12 cellular contexts compared by ENCODE assay signal in the genomic region with DNA sequence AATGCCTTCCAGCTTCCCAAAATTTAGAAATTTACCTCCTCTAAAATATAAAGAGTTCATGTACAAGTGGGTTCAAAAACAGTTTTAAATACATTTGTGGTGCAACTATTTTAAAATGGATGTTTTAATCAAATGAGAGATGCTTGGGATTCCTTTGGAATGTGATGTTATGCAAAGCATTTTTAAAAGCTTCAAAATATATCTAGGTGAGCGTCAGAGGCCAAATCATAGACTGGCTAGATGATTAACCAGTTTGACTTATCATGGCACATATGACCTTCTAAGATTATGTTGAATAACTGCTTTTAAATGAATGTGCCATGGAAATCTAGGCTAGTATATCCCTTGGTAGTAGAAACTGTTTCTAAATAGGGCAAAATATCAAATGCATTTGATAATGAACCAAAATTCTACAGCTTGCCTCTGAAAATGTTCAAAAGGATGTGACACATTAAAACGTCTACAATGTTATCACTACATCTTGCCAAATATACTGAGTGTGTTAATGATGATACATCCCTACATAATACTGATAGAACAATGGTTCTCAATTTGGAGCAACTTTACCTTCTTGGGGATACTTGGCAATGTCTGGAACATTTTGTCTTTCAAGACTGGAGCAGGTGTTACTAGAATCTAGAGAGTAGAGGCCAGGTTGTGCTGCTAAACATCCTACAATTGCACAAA.
"Had no signal": no experiment of that assay in that cellular context is flagged by ENCODE, and none has a peak within 500 bp of the region (broad histone marks: within the 10 kb centered on the region; RNA-seq: fewer than 3 reads in every experiment).

No MANE protein-coding gene starts in this region.

- H3K27ac ChIP-seq: colonic mucosa, heart left ventricle, lower lobe of right lung, pancreas, thoracic aorta had no signal

- H3K9me3 ChIP-seq: colonic mucosa, heart left ventricle, lower lobe of right lung, pancreas, thoracic aorta had no signal

- H3K4me3 ChIP-seq: colonic mucosa, heart left ventricle, lower lobe of right lung, pancreas, thoracic aorta had no signal

- H3K36me3 ChIP-seq: colonic mucosa, heart left ventricle, lower lobe of right lung, pancreas, thoracic aorta had no signal

- H3K27me3 ChIP-seq: colonic mucosa, heart left ventricle, pancreas had no signal

- H3K4me1 ChIP-seq: colonic mucosa, heart left ventricle, lower lobe of right lung, pancreas had no signal

- ATAC-seq: heart left ventricle; left colon; lower lobe of right lung; pancreas; stimulated activated effector memory CD8-positive, alpha-beta T cell treated with anti-CD3 and anti-CD28 coated beads, Interleukin-12 subunit alpha, Interleukin-12 subunit beta, amount 100 ng/mL, for 72 hours had no signal

- DNase-seq: activated CD4-positive, alpha-beta T cell treated with anti-CD3 and anti-CD28 coated beads, Interleukin-2, amount 10 ng/mL, durations not matched to agents 7 days and 5 days; activated CD4-positive, CD25-positive, alpha-beta regulatory T cell; activated naive CD8-positive, alpha-beta T cell treated with anti-CD3 and anti-CD28 coated beads for 36 hours; anterior cingulate cortex; colonic mucosa; effector CD4-positive, alpha-beta T cell; heart left ventricle; left colon; lower lobe of right lung; pancreas had no signal
